In the genomic region with DNA sequence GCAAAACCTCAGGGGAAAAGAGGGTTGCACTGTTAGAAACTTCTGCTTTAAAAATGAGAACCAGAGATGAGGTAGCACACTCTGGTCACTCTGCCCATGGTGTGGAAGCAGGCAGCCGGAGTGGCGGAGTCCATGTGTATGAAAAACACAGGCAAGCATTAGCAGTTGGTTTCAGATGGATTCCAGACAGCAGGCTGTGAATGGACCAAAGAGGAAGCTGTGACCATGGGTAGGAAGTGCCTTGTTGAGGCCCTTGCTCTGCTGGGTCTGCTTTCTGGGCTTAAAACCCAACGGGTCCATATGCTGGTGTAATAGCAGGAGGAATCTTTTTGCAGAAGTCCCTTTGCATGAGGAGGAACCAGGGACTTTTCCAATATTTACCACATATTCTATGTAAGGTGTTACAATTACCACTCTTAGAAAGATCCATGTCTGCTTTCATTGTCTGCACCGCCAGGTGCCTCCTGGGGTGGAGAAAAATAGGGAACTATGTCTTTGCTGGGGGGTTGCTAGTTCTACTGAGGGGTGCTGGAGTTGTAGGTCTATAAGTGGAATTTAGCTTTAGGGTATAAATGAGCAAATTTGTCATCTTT, we compare ENCODE assay signal across 10 cellular contexts.
A peak's percentile ranks its signal among the peaks of the same experiment; 100 is the strongest.
DNase-seq lines count a peak whose midpoint lies in the region; ATAC-seq lines count a peak whose summit lies in the region.
"Had no signal": no experiment of that assay in that cellular context is flagged by ENCODE, and none has a peak within 500 bp of the region (broad histone marks: within the 10 kb centered on the region; RNA-seq: fewer than 3 reads in every experiment).

No MANE protein-coding gene starts in this region.

- peaks cover 59% of the 10 kb centered on the region for H3K4me1 Mint-ChIP-seq in activated CD8-positive, alpha-beta T cell treated with anti-CD3 and anti-CD28 coated beads, Interleukin-2, amount 10 ng/mL, durations not matched to agents 7 days and 5 days (ENCODE audit: low read depth)
- peaks cover 15 to 35% of the 10 kb centered on the region in 2 donors for H3K4me1 Mint-ChIP-seq in natural killer cell treated with Interleukin-12 subunit alpha and Interleukin-12 subunit beta and Interleukin-15 and Interleukin-18, amount 100 ng/mL, for 72 hours (ENCODE audit: low read depth in 2 of 2)

- H3K27ac Mint-ChIP-seq in activated CD8-positive, alpha-beta T cell treated with anti-CD3 and anti-CD28 coated beads, Interleukin-2, amount 10 ng/mL, durations not matched to agents 7 days and 5 days: peak overlapping the region; percentile 78
- peak overlapping the region in 1 of 2 donors; percentile 18 for H3K27ac Mint-ChIP-seq in natural killer cell treated with Interleukin-12 subunit alpha and Interleukin-12 subunit beta and Interleukin-15 and Interleukin-18, amount 100 ng/mL, for 72 hours

- POLR2A ChIA-PET in activated CD8-positive, alpha-beta T cell treated with anti-CD3 and anti-CD28 coated beads, Interleukin-2, amount 10 ng/mL, durations not matched to agents 7 days and 5 days (lab: Charles Lee): no interaction called here

- H3K4me3 Mint-ChIP-seq in activated CD8-positive, alpha-beta T cell treated with anti-CD3 and anti-CD28 coated beads, Interleukin-2, amount 10 ng/mL, durations not matched to agents 7 days and 5 days: no peak overlapping the region
- H3K4me3 Mint-ChIP-seq in natural killer cell treated with Interleukin-12 subunit alpha and Interleukin-12 subunit beta and Interleukin-15 and Interleukin-18, amount 100 ng/mL, for 72 hours: peak overlapping the region; percentile 7

- no peaks in the 10 kb centered on the region for H3K9me3 Mint-ChIP-seq in activated CD8-positive, alpha-beta T cell treated with anti-CD3 and anti-CD28 coated beads, Interleukin-2, amount 10 ng/mL, durations not matched to agents 7 days and 5 days (ENCODE audit: insufficient read depth)
- no peaks in the 10 kb centered on the region for H3K9me3 Mint-ChIP-seq in natural killer cell treated with Interleukin-12 subunit alpha and Interleukin-12 subunit beta and Interleukin-15 and Interleukin-18, amount 100 ng/mL, for 72 hours

- no peaks in the 10 kb centered on the region for H3K36me3 Mint-ChIP-seq in activated CD8-positive, alpha-beta T cell treated with anti-CD3 and anti-CD28 coated beads, Interleukin-2, amount 10 ng/mL, durations not matched to agents 7 days and 5 days (ENCODE audit: low read depth)
- no peaks in the 10 kb centered on the region for H3K36me3 Mint-ChIP-seq in natural killer cell treated with Interleukin-12 subunit alpha and Interleukin-12 subunit beta and Interleukin-15 and Interleukin-18, amount 100 ng/mL, for 72 hours

- ATAC-seq in GM18868 (IDR thresholded peaks at IDR 0.05; ENCODE audit: unreplicated experiment) (peak; percentile 31), HG02981 (IDR thresholded peaks at IDR 0.05; ENCODE audit: unreplicated experiment) (peak; percentile 8), HG03469 (IDR thresholded peaks at IDR 0.05; ENCODE audit: unreplicated experiment) (no peak), HG02840 (IDR thresholded peaks at IDR 0.05; ENCODE audit: low FRiP score, unreplicated experiment) (no peak), HG02852 (IDR thresholded peaks at IDR 0.05; ENCODE audit: unreplicated experiment) (no peak)
- no peak for ATAC-seq in activated CD8-positive, alpha-beta T cell treated with anti-CD3 and anti-CD28 coated beads, Interleukin-2, amount 10 ng/mL, durations not matched to agents 7 days and 5 days
- ATAC-seq in natural killer cell treated with Interleukin-12 subunit alpha and Interleukin-12 subunit beta and Interleukin-15 and Interleukin-18, amount 100 ng/mL, for 72 hours: no peak

- DNase-seq in activated CD8-positive, alpha-beta T cell treated with anti-CD3 and anti-CD28 coated beads, Interleukin-2, amount 10 ng/mL, durations not matched to agents 7 days and 5 days: peak; percentile 20
- no peak for DNase-seq in natural killer cell treated with Interleukin-12 subunit alpha and Interleukin-12 subunit beta and Interleukin-15 and Interleukin-18, amount 100 ng/mL, for 72 hours (ENCODE audit: low spot score)
- DNase-seq in DMS153 treated with DMSO at 0.1 percent for 48 hours (lab: John Stamatoyannopoulos, UW; ENCODE audit: unreplicated experiment): no peak
- DNase-seq: activated T-cell treated with anti-CD3 and anti-CD28 coated beads, Interleukin-2, amount 50 U/mL, for 1 hour; NCI-H187 had no signal

- CTCF ChIA-PET in activated CD8-positive, alpha-beta T cell treated with anti-CD3 and anti-CD28 coated beads, Interleukin-2, amount 10 ng/mL, durations not matched to agents 7 days and 5 days (lab: Charles Lee): interaction anchor here (1.5 kb wide), 1 partner anchor 173 kb away, joined by 4 read pairs; no protein-coding TSS in a partner anchor

- no peaks in the 10 kb centered on the region for H3K27me3 Mint-ChIP-seq in activated CD8-positive, alpha-beta T cell treated with anti-CD3 and anti-CD28 coated beads, Interleukin-2, amount 10 ng/mL, durations not matched to agents 7 days and 5 days (ENCODE audit: low read depth)
- peaks cover 0 to 2% of the 10 kb centered on the region in 2 donors for H3K27me3 Mint-ChIP-seq in natural killer cell treated with Interleukin-12 subunit alpha and Interleukin-12 subunit beta and Interleukin-15 and Interleukin-18, amount 100 ng/mL, for 72 hours

Comparison
In these comparisons a context has a peak if more than half of its experiments do, and no peak if none do; other contexts are left out.
1. ATAC-seq: peak in GM18868 (single experiment) and HG02981 (single experiment); none in activated CD8-positive, alpha-beta T cell treated with anti-CD3 and anti-CD28 coated beads, Interleukin-2, amount 10 ng/mL, durations not matched to agents 7 days and 5 days (single experiment), natural killer cell treated with Interleukin-12 subunit alpha and Interleukin-12 subunit beta and Interleukin-15 and Interleukin-18, amount 100 ng/mL, for 72 hours (0 of 2), HG03469 (single experiment), HG02840 (single experiment) and HG02852 (single experiment).